8 cellular contexts compared by ENCODE assay signal in the genomic region with DNA sequence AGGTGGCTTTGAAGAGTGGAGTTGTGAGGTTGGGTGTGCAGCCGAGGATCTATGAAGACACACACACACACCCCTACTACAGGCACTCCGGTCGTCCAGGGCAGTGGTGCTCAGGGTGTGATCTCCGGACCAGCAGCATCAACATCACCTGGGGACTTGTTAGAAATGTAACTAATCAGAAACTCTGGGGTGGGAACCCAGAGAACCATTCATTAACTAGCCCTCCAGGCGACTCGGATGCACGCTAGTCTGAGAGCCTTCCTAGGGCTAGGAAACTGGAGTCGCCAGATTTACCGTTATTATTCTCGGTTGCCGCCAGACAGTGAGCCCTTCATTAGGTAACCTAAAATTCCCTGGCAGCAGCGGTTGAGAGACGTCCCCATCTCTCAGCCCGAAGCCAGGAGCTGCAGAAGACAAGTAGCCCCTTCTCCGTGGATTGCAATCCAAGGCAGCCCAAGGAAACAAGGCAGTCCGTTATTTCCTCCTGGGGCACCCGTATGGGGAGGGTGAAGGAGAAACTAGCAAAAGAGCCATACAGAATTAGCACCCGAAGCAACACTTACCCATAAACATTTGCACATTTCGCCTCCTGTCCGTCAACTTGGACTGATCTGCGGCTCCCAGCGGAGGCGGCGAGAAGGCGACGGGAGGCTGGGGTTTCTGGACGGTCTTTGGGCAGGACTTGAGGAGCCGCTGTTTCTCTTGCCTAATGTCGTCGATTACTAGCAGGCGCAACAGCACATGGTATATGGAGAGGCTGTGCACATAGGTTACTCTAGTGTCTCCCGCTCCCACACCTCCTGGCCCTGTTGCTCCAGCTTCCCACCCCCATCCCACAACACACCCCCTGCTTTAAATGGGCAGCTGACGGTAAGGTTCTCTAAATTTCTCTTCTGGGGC. TPM values are rescaled to one million over a fixed set of nuclear protein-coding genes. Genes with fewer than 3 reads are reported as not detected.
DNase-seq lines count a peak whose midpoint lies in the region; ATAC-seq and TF ChIP-seq lines count a peak whose summit lies in the region.

No MANE protein-coding gene starts in this region.

- H3K9me3 ChIP-seq in effector memory CD4-positive, alpha-beta T cell (ENCODE audit: control insufficient read depth, low read length) = no peaks in the 10 kb centered on the region
- no peaks in the 10 kb centered on the region for H3K9me3 ChIP-seq in mucosa of descending colon

- peaks cover 28% of the 10 kb centered on the region for H3K27me3 ChIP-seq in effector memory CD4-positive, alpha-beta T cell (replicated peaks; ENCODE audit: control insufficient read depth, insufficient read depth, low read length, poor library complexity, severe bottlenecking)

- no peak for TF ChIP-seq CTCF in mucosa of descending colon (IDR thresholded peaks at IDR 0.05)

- ATAC-seq in HG02610 (IDR thresholded peaks at IDR 0.05; ENCODE audit: unreplicated experiment) (peak; percentile 26), mucosa of descending colon (no peak)

- no peak overlapping the region for H3K27ac ChIP-seq in effector memory CD4-positive, alpha-beta T cell (ENCODE audit: insufficient read depth, low read length, poor library complexity, severe bottlenecking)

- DNase-seq in NCI-H82 (lab: John Stamatoyannopoulos, UW) (peak; percentile 57), NCI-H82 treated with DMSO at 0.1 percent for 48 hours (lab: John Stamatoyannopoulos, UW; ENCODE audit: unreplicated experiment) (no peak), RPMI8226 (peak; percentile 4), mucosa of descending colon (peak in 1 of 3 donors; percentile 34), SHP77 treated with DMSO at 0.1 percent for 48 hours (lab: John Stamatoyannopoulos, UW) (no peak)
- no peak for DNase-seq in effector memory CD4-positive, alpha-beta T cell
- DNase-seq in stimulated activated CD8-positive, alpha-beta memory T cell treated with anti-CD3 and anti-CD28 coated beads, Interleukin-4, amount 100 ng/mL, for 48 hours = no peak

- peak overlapping the region; percentile 29 for H3K4me3 ChIP-seq in effector memory CD4-positive, alpha-beta T cell (ENCODE audit: insufficient read depth, low read depth, low read length, poor library complexity, severe bottlenecking)
- peak overlapping the region; percentile 24 for H3K4me3 ChIP-seq in mucosa of descending colon

- H3K4me1 ChIP-seq in effector memory CD4-positive, alpha-beta T cell (ENCODE audit: control insufficient read depth, insufficient read depth, low read length, poor library complexity, severe bottlenecking) = peaks cover 18% of the 10 kb centered on the region
- peaks cover 24% of the 10 kb centered on the region for H3K4me1 ChIP-seq in mucosa of descending colon (ENCODE audit: low read depth)

- H3K36me3 ChIP-seq in effector memory CD4-positive, alpha-beta T cell (ENCODE audit: control insufficient read depth, insufficient read depth, low read length) = no peaks in the 10 kb centered on the region
- H3K36me3 ChIP-seq in mucosa of descending colon (ENCODE audit: low read depth) = no peaks in the 10 kb centered on the region

- intact Hi-C loops in mucosa of descending colon (cut with DNase I, micrococcal nuclease) = no loop called here

RNA-seq across cellular contexts. Expression of a gene that starts 2.9 kb away (rescaled TPM):
- 10 to 100 TPM in 2 of 3 donors, 1 to 10 TPM in 1; 8.1 to 94.0 (median 20.2) TPM for total RNA-seq in mucosa of descending colon

Comparison
In these comparisons a context has a peak if more than half of its experiments do, and no peak if none do; other contexts are left out.
1. DNase-seq: peak in NCI-H82 (single experiment) and RPMI8226 (single experiment); none in NCI-H82 treated with DMSO at 0.1 percent for 48 hours (single experiment), effector memory CD4-positive, alpha-beta T cell (0 of 3), stimulated activated CD8-positive, alpha-beta memory T cell treated with anti-CD3 and anti-CD28 coated beads, Interleukin-4, amount 100 ng/mL, for 48 hours (single experiment) and SHP77 treated with DMSO at 0.1 percent for 48 hours (single experiment).